ENCODE assay signal across 17 cellular contexts in the genomic region with DNA sequence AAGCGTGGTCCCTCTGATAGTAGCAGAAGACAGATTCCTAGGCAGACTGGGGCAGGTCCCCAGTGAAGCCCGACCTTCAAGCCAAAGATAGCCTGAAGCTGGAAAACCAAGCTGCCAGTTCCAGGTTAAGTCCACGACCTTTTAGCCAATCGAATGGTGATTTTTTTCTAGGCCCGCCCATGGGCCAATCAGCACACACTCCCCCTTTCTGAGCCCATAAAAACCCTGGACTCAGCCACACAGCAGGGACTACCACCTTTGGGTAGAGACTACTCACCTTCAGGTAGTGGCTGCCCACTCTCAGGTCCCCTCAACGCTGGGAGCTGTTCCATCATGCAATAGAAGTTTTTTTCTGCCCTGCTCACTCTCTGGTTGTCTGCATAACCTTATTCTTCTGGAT.
"Had no signal": no experiment of that assay in that cellular context is flagged by ENCODE, and none has a peak within 500 bp of the region (broad histone marks: within the 10 kb centered on the region; RNA-seq: fewer than 3 reads in every experiment).

No MANE protein-coding gene starts in this region.

- H3K36me3 Mint-ChIP-seq: activated naive CD4-positive, alpha-beta T cell treated with anti-CD3 and anti-CD28 coated beads, Interleukin-2, amount 50 U/mL, for 72 hours; naive B cell had no signal

- H3K9me3 Mint-ChIP-seq: activated naive CD4-positive, alpha-beta T cell treated with anti-CD3 and anti-CD28 coated beads, Interleukin-2, amount 50 U/mL, for 72 hours; activated T-cell treated with anti-CD3 and anti-CD28 coated beads, Interleukin-2, amount 50 U/mL, for 24 hours; stimulated activated naive CD8-positive, alpha-beta T cell treated with anti-CD3 and anti-CD28 coated beads, Interleukin-15, Interleukin-2, amounts not matched to agents 100 ng/mL and 50 ng/mL, for 24 hours had no signal

- H3K27me3 ChIP-seq: brain microvascular endothelial cell, esophagus squamous epithelium, uterus had no signal

- H3K27ac ChIP-seq: brain microvascular endothelial cell, esophagus squamous epithelium had no signal

- DNase-seq: activated effector memory CD4-positive, alpha-beta T cell treated with Interleukin-2 at 50 U/mL for 16 hours; activated T-cell treated with anti-CD3 and anti-CD28 coated beads, Interleukin-2, amount 50 U/mL, for 24 hours; amniotic stem cell; brain microvascular endothelial cell; esophagus squamous epithelium; foreskin fibroblast; kidney; midbrain; naive B cell; occipital lobe; stimulated activated CD4-positive, alpha-beta T cell treated with anti-CD3 and anti-CD28 coated beads, Interleukin-4, amount 100 ng/mL, for 1 hour; stimulated activated CD8-positive, alpha-beta memory T cell treated with anti-CD3 and anti-CD28 coated beads, Interleukin-4, amount 100 ng/mL, for 48 hours; uterus had no signal

- H3K4me3 ChIP-seq: esophagus squamous epithelium, uterus had no signal

- H3K27ac Mint-ChIP-seq: activated naive CD4-positive, alpha-beta T cell treated with anti-CD3 and anti-CD28 coated beads, Interleukin-2, amount 50 U/mL, for 72 hours; activated T-cell treated with anti-CD3 and anti-CD28 coated beads, Interleukin-2, amount 50 U/mL, for 24 hours; progenitor cell of endocrine pancreas; stimulated activated naive CD8-positive, alpha-beta T cell treated with anti-CD3 and anti-CD28 coated beads, Interleukin-15, Interleukin-2, amounts not matched to agents 100 ng/mL and 50 ng/mL, for 24 hours had no signal

- ATAC-seq: activated CD4-positive, CD25-positive, alpha-beta regulatory T cell treated with anti-CD3 and anti-CD28 coated beads, Interleukin-2, amount 50 U/mL, for 24 hours; activated naive CD4-positive, alpha-beta T cell treated with anti-CD3 and anti-CD28 coated beads, Interleukin-2, amount 50 U/mL, for 72 hours had no signal

- H3K4me3 Mint-ChIP-seq: activated T-cell treated with anti-CD3 and anti-CD28 coated beads, Interleukin-2, amount 50 U/mL, for 24 hours; stimulated activated naive CD8-positive, alpha-beta T cell treated with anti-CD3 and anti-CD28 coated beads, Interleukin-15, Interleukin-2, amounts not matched to agents 100 ng/mL and 50 ng/mL, for 24 hours had no signal

- H3K9me3 ChIP-seq: esophagus squamous epithelium, uterus had no signal

- H3K27me3 Mint-ChIP-seq: activated T-cell treated with anti-CD3 and anti-CD28 coated beads, Interleukin-2, amount 50 U/mL, for 24 hours; naive B cell; progenitor cell of endocrine pancreas; stimulated activated naive CD8-positive, alpha-beta T cell treated with anti-CD3 and anti-CD28 coated beads, Interleukin-15, Interleukin-2, amounts not matched to agents 100 ng/mL and 50 ng/mL, for 24 hours had no signal

- H3K36me3 ChIP-seq: brain microvascular endothelial cell, uterus had no signal
